Comparison of ENCODE assay signal across 24 cellular contexts in genomic region chr15:45653702-45654424, GRCh38. TPM values are rescaled to one million over a fixed set of nuclear protein-coding genes. Genes with fewer than 3 reads are reported as not detected.
A peak's percentile ranks its signal among the peaks of the same experiment; 100 is the strongest.
DNase-seq lines count a peak whose midpoint lies in the region; ATAC-seq and TF ChIP-seq lines count a peak whose summit lies in the region.
"Had no signal": no experiment of that assay in that cellular context is flagged by ENCODE, and none has a peak within 500 bp of the region (broad histone marks: within the 10 kb centered on the region; RNA-seq: fewer than 3 reads in every experiment).

No MANE protein-coding gene starts in this region.

- in situ Hi-C loops in transverse colon (cut with MboI; ENCODE audit: low pct_ligation_motif_present in 1 of 4, low pct_unique_long_range_greater_than_20kb in 1 of 4, low sequenced_read_pairs in 3 of 4): no loop called here

- H3K27me3 ChIP-seq in left ventricle myocardium inferior (ENCODE audit: low read depth) (no peaks in the 10 kb centered on the region), right cardiac atrium (ENCODE audit: control insufficient read depth, insufficient read depth) (no peaks in the 10 kb centered on the region), transverse colon (no peaks in the 10 kb centered on the region)

- no peak for DNase-seq in Right ventricle myocardium superior
- DNase-seq in left ventricle myocardium inferior: no peak
- no peak for DNase-seq in T-helper 17 cell
- DNase-seq in right cardiac atrium: no peak
- DNase-seq in transverse colon: no peak
- no peak for DNase-seq in activated naive CD4-positive, alpha-beta T cell treated with anti-CD3 and anti-CD28 coated beads, Interleukin-2, amount 10 ng/mL, durations not matched to agents 7 days and 5 days
- no peak for DNase-seq in stimulated activated naive CD4-positive, alpha-beta T cell treated with Interleukin-2 at 50 U/mL for 16 hours (lab: John Stamatoyannopoulos, UW)
- DNase-seq: ACHN; activated CD4-positive, alpha-beta T cell treated with anti-CD3 and anti-CD28 coated beads, Interleukin-2, amount 50 U/mL, for 4 hours; amniotic stem cell; HCEC 1CT; hypothalamus; KG1; NCI-H187; NCI-H510A treated with DMSO at 0.1 percent for 48 hours; stimulated activated CD4-positive, alpha-beta T cell treated with anti-CD3 and anti-CD28 coated beads, Interleukin-1b, Interleukin-23, amount 100 ng/mL, for 48 hours; trophoblast cell had no signal

- H3K27me3 Mint-ChIP-seq in T-helper 17 cell: no peaks in the 10 kb centered on the region
- no peaks in the 10 kb centered on the region for H3K27me3 Mint-ChIP-seq in activated naive CD4-positive, alpha-beta T cell treated with anti-CD3 and anti-CD28 coated beads, Interleukin-2, amount 10 ng/mL, durations not matched to agents 7 days and 5 days

- intact Hi-C loops in Right ventricle myocardium superior (cut with DNase I): no loop called here
- intact Hi-C loops in left ventricle myocardium inferior (cut with micrococcal nuclease): no loop called here
- intact Hi-C loops in right cardiac atrium (cut with DNase I): no loop called here
- intact Hi-C loops in transverse colon (cut with DNase I; ENCODE audit: low total_unique reads): no loop called here

- no peaks in the 10 kb centered on the region for H3K36me3 Mint-ChIP-seq in T-helper 17 cell (ENCODE audit: low read depth)
- H3K36me3 Mint-ChIP-seq in activated naive CD4-positive, alpha-beta T cell treated with anti-CD3 and anti-CD28 coated beads, Interleukin-2, amount 10 ng/mL, durations not matched to agents 7 days and 5 days: peaks cover 16% of the 10 kb centered on the region

- no peak for TF ChIP-seq POLR2A in transverse colon (IDR thresholded peaks at IDR 0.05)

- no peak for TF ChIP-seq EP300 in transverse colon (IDR thresholded peaks at IDR 0.05; ENCODE audit: low read depth)

- no peaks in the 10 kb centered on the region for H3K9me3 ChIP-seq in left ventricle myocardium inferior (replicated peaks)
- no peaks in the 10 kb centered on the region for H3K9me3 ChIP-seq in T-helper 17 cell (ENCODE audit: control insufficient read depth, low read length, poor library complexity, severe bottlenecking)
- no peaks in the 10 kb centered on the region for H3K9me3 ChIP-seq in right cardiac atrium (ENCODE audit: control insufficient read depth, low read length)
- H3K9me3 ChIP-seq in transverse colon: no peaks in the 10 kb centered on the region

- CTCF ChIA-PET in activated naive CD4-positive, alpha-beta T cell treated with anti-CD3 and anti-CD28 coated beads, Interleukin-2, amount 10 ng/mL, durations not matched to agents 7 days and 5 days (lab: Charles Lee): no interaction called here

- peaks cover 2% of the 10 kb centered on the region for H3K9me3 Mint-ChIP-seq in activated naive CD4-positive, alpha-beta T cell treated with anti-CD3 and anti-CD28 coated beads, Interleukin-2, amount 10 ng/mL, durations not matched to agents 7 days and 5 days
- H3K9me3 Mint-ChIP-seq: activated T-helper 1 cell treated with anti-CD3 and anti-CD28 coated beads, Interleukin-12 subunit alpha, Interleukin-12 subunit beta, Interleukin-2, Interleukin-4 antibody, amounts not matched to agents 30 ng/mL and 10 ng/mL and 1 ng/mL, durations not matched to agents 14 hours and 24 hours and 36 hours; nephron; T-helper 1 cell treated with Interleukin-12 subunit alpha and Interleukin-12 subunit beta and Interleukin-4 antibody, amounts not matched to agents 30 μg/mL and 1 μg/mL, for 36 hours had no signal

- H3K27ac ChIP-seq in left ventricle myocardium inferior (replicated peaks) (no peak overlapping the region), right cardiac atrium (ENCODE audit: low read length) (no peak overlapping the region), transverse colon (peak overlapping the region; percentile 75 to 82 (median 78))
- H3K27ac ChIP-seq: coronary artery had no signal

- no peak for TF ChIP-seq CTCF in left ventricle myocardium inferior (IDR thresholded peaks at IDR 0.05; ENCODE audit: borderline replicate concordance)
- no peak for TF ChIP-seq CTCF in transverse colon (IDR thresholded peaks at IDR 0.05)

- H3K27ac Mint-ChIP-seq in T-helper 17 cell: peak overlapping the region; percentile 59
- no peak overlapping the region for H3K27ac Mint-ChIP-seq in activated naive CD4-positive, alpha-beta T cell treated with anti-CD3 and anti-CD28 coated beads, Interleukin-2, amount 10 ng/mL, durations not matched to agents 7 days and 5 days
- H3K27ac Mint-ChIP-seq: activated T-helper 1 cell treated with anti-CD3 and anti-CD28 coated beads, Interleukin-12 subunit alpha, Interleukin-12 subunit beta, Interleukin-2, Interleukin-4 antibody, amounts not matched to agents 30 ng/mL and 10 ng/mL and 1 ng/mL, durations not matched to agents 14 hours and 24 hours and 36 hours; nephron; T-helper 1 cell treated with Interleukin-12 subunit alpha and Interleukin-12 subunit beta and Interleukin-4 antibody, amounts not matched to agents 30 μg/mL and 1 μg/mL, for 36 hours had no signal

- H3K4me3 Mint-ChIP-seq in T-helper 17 cell: no peak overlapping the region
- H3K4me3 Mint-ChIP-seq in activated naive CD4-positive, alpha-beta T cell treated with anti-CD3 and anti-CD28 coated beads, Interleukin-2, amount 10 ng/mL, durations not matched to agents 7 days and 5 days: no peak overlapping the region
- H3K4me3 Mint-ChIP-seq: activated T-helper 1 cell treated with anti-CD3 and anti-CD28 coated beads, Interleukin-12 subunit alpha, Interleukin-12 subunit beta, Interleukin-2, Interleukin-4 antibody, amounts not matched to agents 30 ng/mL and 10 ng/mL and 1 ng/mL, durations not matched to agents 14 hours and 24 hours and 36 hours; nephron; T-helper 1 cell treated with Interleukin-12 subunit alpha and Interleukin-12 subunit beta and Interleukin-4 antibody, amounts not matched to agents 30 μg/mL and 1 μg/mL, for 36 hours had no signal

- H3K36me3 ChIP-seq in left ventricle myocardium inferior: no peaks in the 10 kb centered on the region
- H3K36me3 ChIP-seq in transverse colon: no peaks in the 10 kb centered on the region

- H3K4me1 Mint-ChIP-seq in T-helper 17 cell: peaks cover 45% of the 10 kb centered on the region
- H3K4me1 Mint-ChIP-seq in activated naive CD4-positive, alpha-beta T cell treated with anti-CD3 and anti-CD28 coated beads, Interleukin-2, amount 10 ng/mL, durations not matched to agents 7 days and 5 days: peaks cover 12% of the 10 kb centered on the region

- 69% methylated on average over 3 of the region's 3 CpGs for WGBS in right cardiac atrium
- WGBS in transverse colon (ENCODE audit: low coverage in 1 of 2), 2 donors: 45% methylated on average over 3 of the region's 3 CpGs; no CpG with 5 or more reads in 1 of the 2 donors

- H3K4me3 ChIP-seq in left ventricle myocardium inferior (no peak overlapping the region), right cardiac atrium (ENCODE audit: low read length) (no peak overlapping the region), transverse colon (no peak overlapping the region)
- H3K4me3 ChIP-seq: coronary artery had no signal

- H3K4me1 ChIP-seq in left ventricle myocardium inferior (peaks cover 43% of the 10 kb centered on the region), right cardiac atrium (ENCODE audit: control insufficient read depth, insufficient read depth, low read length) (peaks cover 3% of the 10 kb centered on the region), transverse colon (peaks cover 51 to 89% (median 74%) of the 10 kb centered on the region in 4 donors)

- ATAC-seq in Right ventricle myocardium superior (ENCODE audit: poor library complexity) (peak; percentile 38), T-helper 17 cell (no peak), right cardiac atrium (peak; percentile 31 to 62), HG03095 (IDR thresholded peaks at IDR 0.05; ENCODE audit: unreplicated experiment) (no peak)
- ATAC-seq: esophagus mucosa, Panc1 had no signal

RNA-seq across cellular contexts. Expression of gene SQOR, which starts 19.0 kb away (rescaled TPM):
- total RNA-seq in Right ventricle myocardium superior (18.5 TPM), left ventricle myocardium inferior (16.5 TPM), T-helper 17 cell (10 to 100 TPM; 36.5 to 39.0 TPM), right cardiac atrium (10 to 100 TPM; 18.2 to 23.6 (median 20.5) TPM), transverse colon (100 to 1,000 TPM; 106 to 377 (median 281) TPM)
- 16.0 TPM for polyA plus RNA-seq in right cardiac atrium

Comparison
In these comparisons a context has a peak if more than half of its experiments do, and no peak if none do; other contexts are left out.
1. ATAC-seq: peak in Right ventricle myocardium superior (single experiment) and right cardiac atrium (2 of 2); none in T-helper 17 cell (single experiment) and HG03095 (single experiment).
2. H3K27ac ChIP-seq: peak in transverse colon (4 of 4); none in left ventricle myocardium inferior (single experiment) and right cardiac atrium (single experiment).